8 cellular contexts compared by ENCODE assay signal in the genomic region with DNA sequence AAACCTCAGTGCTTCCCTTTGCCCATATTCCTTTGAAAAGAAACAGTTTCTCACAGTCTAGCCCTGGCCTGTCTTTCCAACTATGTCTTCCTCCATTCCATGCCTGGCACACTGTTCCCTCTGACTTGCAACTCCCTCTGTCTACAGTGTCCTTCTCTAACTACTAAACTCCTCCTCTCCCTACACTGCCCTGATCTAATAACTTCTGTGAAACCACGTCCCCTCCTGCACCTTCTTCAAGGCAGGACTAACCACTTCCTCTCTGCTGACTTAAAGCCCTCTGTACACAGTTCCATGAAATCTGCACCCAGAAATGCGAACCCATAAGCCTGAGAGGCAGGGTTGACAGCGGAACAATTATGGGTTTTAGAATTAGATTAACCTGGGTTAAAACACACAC.
A peak's percentile ranks its signal among the peaks of the same experiment; 100 is the strongest.
DNase-seq lines count a peak whose midpoint lies in the region; ATAC-seq and TF ChIP-seq lines count a peak whose summit lies in the region.

No MANE protein-coding gene starts in this region.

- no peaks in the 10 kb centered on the region for H3K36me3 ChIP-seq in transverse colon
- H3K36me3 ChIP-seq in endodermal cell (ENCODE audit: control insufficient read depth, insufficient read depth, low read length): no peaks in the 10 kb centered on the region

- intact Hi-C loops in transverse colon (cut with DNase I; ENCODE audit: low total_unique reads): no loop called here

- H3K27me3 Mint-ChIP-seq in endodermal cell (ENCODE audit: insufficient read depth): peaks cover 2% of the 10 kb centered on the region

- no peak overlapping the region for H3K4me3 Mint-ChIP-seq in endodermal cell

- no peaks in the 10 kb centered on the region for H3K9me3 ChIP-seq in transverse colon
- H3K9me3 ChIP-seq in endodermal cell (ENCODE audit: control insufficient read depth, low read length): no peaks in the 10 kb centered on the region

- TF ChIP-seq CTCF in transverse colon (IDR thresholded peaks at IDR 0.05): no peak
- no peak for TF ChIP-seq CTCF in foreskin fibroblast (IDR thresholded peaks at IDR 0.05; ENCODE audit: low read depth, low read length)
- TF ChIP-seq CTCF in endodermal cell (conservative IDR thresholded peaks at IDR 0.05): no peak

- TF ChIP-seq EP300 in transverse colon (IDR thresholded peaks at IDR 0.05; ENCODE audit: low read depth): no peak

- H3K4me1 ChIP-seq in transverse colon (peaks cover 0 to 45% (median 16%) of the 10 kb centered on the region in 4 donors), endodermal cell (ENCODE audit: control insufficient read depth, insufficient read depth, low read length) (no peaks in the 10 kb centered on the region)

- peaks cover 6% of the 10 kb centered on the region for H3K4me1 Mint-ChIP-seq in endodermal cell

- no peak for TF ChIP-seq POLR2A in transverse colon (IDR thresholded peaks at IDR 0.05)

- no peak overlapping the region for H3K9ac ChIP-seq in endodermal cell (ENCODE audit: extremely low read depth, low read length, poor library complexity, severe bottlenecking)

- H3K4me3 ChIP-seq in transverse colon (no peak overlapping the region), foreskin fibroblast (ENCODE audit: low read depth in 1 of 2, low read length in 2 of 2) (no peak overlapping the region), endodermal cell (ENCODE audit: low read length) (no peak overlapping the region)

- peak; percentile 90 for ATAC-seq in HG02759 (IDR thresholded peaks at IDR 0.05; ENCODE audit: unreplicated experiment)

- no peak overlapping the region for H3K27ac Mint-ChIP-seq in endodermal cell

- H3K36me3 Mint-ChIP-seq in endodermal cell (ENCODE audit: low read depth): no peaks in the 10 kb centered on the region

- peak; percentile 64 for DNase-seq in activated CD8-positive, alpha-beta memory T cell treated with anti-CD3 and anti-CD28 coated beads for 24 hours
- DNase-seq in activated CD8-positive, alpha-beta memory T cell treated with anti-CD3 and anti-CD28 coated beads, Interleukin-2, amount 50 U/mL, for 48 hours: no peak
- DNase-seq in NOMO-1 treated with DMSO at 0.1 percent for 48 hours (lab: John Stamatoyannopoulos, UW; ENCODE audit: unreplicated experiment): peak; percentile 89
- DNase-seq in central memory CD4-positive, alpha-beta T cell: peak; percentile 47
- DNase-seq in transverse colon: no peak
- no peak for DNase-seq in foreskin fibroblast
- no peak for DNase-seq in endodermal cell

- 51% methylated on average over 3 of the region's 3 CpGs; no CpG with 5 or more reads in 1 of the 2 donors for WGBS in transverse colon (ENCODE audit: low coverage in 1 of 2), 2 donors
- 60 to 72% methylated on average over 1 to 3 of the region's 3 CpGs for WGBS in endodermal cell (ENCODE audit: insufficient coverage in 1 of 2, insufficient read length in 1 of 2), 2 experiments

- in situ Hi-C loops in transverse colon (cut with MboI; ENCODE audit: low pct_ligation_motif_present in 1 of 4, low pct_unique_long_range_greater_than_20kb in 1 of 4, low sequenced_read_pairs in 3 of 4): no loop called here

- no peaks in the 10 kb centered on the region for H3K9me3 Mint-ChIP-seq in endodermal cell

- no peaks in the 10 kb centered on the region for H3K27me3 ChIP-seq in transverse colon
- H3K27me3 ChIP-seq in endodermal cell (ENCODE audit: control insufficient read depth, insufficient read depth, low read length, poor library complexity, severe bottlenecking): no peaks in the 10 kb centered on the region

- H3K27ac ChIP-seq in transverse colon: peak overlapping the region in 3 of 4 donors; percentile 4 to 38 (median 11)
- no peak overlapping the region for H3K27ac ChIP-seq in endodermal cell (ENCODE audit: low read depth, low read length)

Comparison
In these comparisons a context has a peak if more than half of its experiments do, and no peak if none do; other contexts are left out.
1. DNase-seq: peak in activated CD8-positive, alpha-beta memory T cell treated with anti-CD3 and anti-CD28 coated beads for 24 hours (single experiment), NOMO-1 treated with DMSO at 0.1 percent for 48 hours (single experiment) and central memory CD4-positive, alpha-beta T cell (single experiment); none in activated CD8-positive, alpha-beta memory T cell treated with anti-CD3 and anti-CD28 coated beads, Interleukin-2, amount 50 U/mL, for 48 hours (single experiment), transverse colon (single experiment), foreskin fibroblast (0 of 2) and endodermal cell (single experiment).